ENCODE assay signal across 8 cellular contexts in genomic region chr4:94507708-94508107, GRCh38. TPM values are rescaled to one million over a fixed set of nuclear protein-coding genes. Genes with fewer than 3 reads are reported as not detected.
A peak's percentile ranks its signal among the peaks of the same experiment; 100 is the strongest.
DNase-seq lines count a peak whose midpoint lies in the region; ATAC-seq and TF ChIP-seq lines count a peak whose summit lies in the region.

No MANE protein-coding gene starts in this region.

- intact Hi-C loops in vagina (cut with DNase I): no loop called here

- no peak overlapping the region for H3K9ac ChIP-seq in muscle layer of colon (ENCODE audit: low read length)

- H3K4me3 ChIP-seq in BJ (ENCODE audit: low read depth, low read length) (no peak overlapping the region), muscle layer of colon (ENCODE audit: low read depth in 1 of 2, low read length in 2 of 2) (no peak overlapping the region), vagina (no peak overlapping the region)

- H3K4me1 ChIP-seq in muscle layer of colon (ENCODE audit: insufficient read depth, low read length) (peaks cover 43% of the 10 kb centered on the region), vagina (peaks cover 25% of the 10 kb centered on the region)

- POLR2A ChIA-PET in BJ (lab: Charles Lee): interaction anchor here (0.6 kb wide), 1 partner anchor 10 kb away, joined by 4 read pairs; no protein-coding TSS in a partner anchor

- TF ChIP-seq CTCF in BJ (IDR thresholded peaks at IDR 0.05; ENCODE audit: insufficient read depth, low read depth, low read length) (no peak), GM13977 (IDR thresholded peaks at IDR 0.05; ENCODE audit: extremely low read depth, insufficient read depth, missing control alignments) (no peak), vagina (IDR thresholded peaks at IDR 0.05) (no peak)

- no peak for ATAC-seq in GM18517 (IDR thresholded peaks at IDR 0.05; ENCODE audit: unreplicated experiment)

- in situ Hi-C loops in GM13977 (cut with MboI; ENCODE audit: low pct_unique_long_range_greater_than_20kb, low sequenced_read_pairs, unreplicated experiment): no loop called here

- DNase-seq in BJ (ENCODE audit: low read depth) (peak; percentile 62), HT-29 (ENCODE audit: low spot score) (peak; percentile 51), dermis blood vessel endothelial cell (peak; percentile 54), GM13977 (ENCODE audit: low spot score) (no peak), vagina (ENCODE audit: extremely low spot score in 2 of 2) (no peak), GM19238 (ENCODE audit: insufficient read length, low spot score) (no peak)

- H3K36me3 ChIP-seq in BJ (ENCODE audit: control insufficient read depth, insufficient read depth, low read length) (no peaks in the 10 kb centered on the region), muscle layer of colon (ENCODE audit: insufficient read depth, low read length) (no peaks in the 10 kb centered on the region), vagina (no peaks in the 10 kb centered on the region)

- H3K27me3 ChIP-seq in BJ (ENCODE audit: control insufficient read depth, insufficient read depth, low read length) (no peaks in the 10 kb centered on the region), muscle layer of colon (ENCODE audit: control insufficient read depth in 1 of 2, insufficient read depth in 2 of 2, low read length in 2 of 2) (no peaks in the 10 kb centered on the region), vagina (no peaks in the 10 kb centered on the region)

- peak overlapping the region; percentile 7 for H3K27ac ChIP-seq in muscle layer of colon (ENCODE audit: low read depth, low read length)
- no peak overlapping the region for H3K27ac ChIP-seq in vagina

- H3K9me3 ChIP-seq in muscle layer of colon (ENCODE audit: low read length) (no peaks in the 10 kb centered on the region), vagina (no peaks in the 10 kb centered on the region)

- CTCF ChIA-PET in BJ (lab: Yijun Ruan, JAX): interaction anchor here (0.9 to 1.7 kb wide), 2 partner anchors 9 to 12 kb away, joined by 3 to 6 read pairs; no protein-coding TSS in a partner anchor

- no peak for TF ChIP-seq POLR2A in vagina (IDR thresholded peaks at IDR 0.05)

RNA-seq across cellular contexts. Expression of gene PDLIM5, which starts 56.0 kb away (rescaled TPM):
- polyA plus RNA-seq in BJ (2011; rRNA removed): 207 and 353 TPM in 2 replicates
- polyA minus RNA-seq in BJ (2011; rRNA and poly(A)+ RNA removed): 263 and 278 TPM in 2 replicates
- 59.5 and 74.5 TPM in 2 replicates for total RNA-seq in HT-29 (2014; rRNA removed; shearing (Covaris generic))
- total RNA-seq in dermis blood vessel endothelial cell (112 and 113 TPM in 2 replicates), vagina (137 TPM)

Comparison
In these comparisons a context has a peak if more than half of its experiments do, and no peak if none do; other contexts are left out.
1. DNase-seq: peak in BJ (single experiment), HT-29 (single experiment) and dermis blood vessel endothelial cell (single experiment); none in GM13977 (single experiment), vagina (0 of 2) and GM19238 (single experiment).